ENCODE assay signal across 1 cellular context in the genomic region with DNA sequence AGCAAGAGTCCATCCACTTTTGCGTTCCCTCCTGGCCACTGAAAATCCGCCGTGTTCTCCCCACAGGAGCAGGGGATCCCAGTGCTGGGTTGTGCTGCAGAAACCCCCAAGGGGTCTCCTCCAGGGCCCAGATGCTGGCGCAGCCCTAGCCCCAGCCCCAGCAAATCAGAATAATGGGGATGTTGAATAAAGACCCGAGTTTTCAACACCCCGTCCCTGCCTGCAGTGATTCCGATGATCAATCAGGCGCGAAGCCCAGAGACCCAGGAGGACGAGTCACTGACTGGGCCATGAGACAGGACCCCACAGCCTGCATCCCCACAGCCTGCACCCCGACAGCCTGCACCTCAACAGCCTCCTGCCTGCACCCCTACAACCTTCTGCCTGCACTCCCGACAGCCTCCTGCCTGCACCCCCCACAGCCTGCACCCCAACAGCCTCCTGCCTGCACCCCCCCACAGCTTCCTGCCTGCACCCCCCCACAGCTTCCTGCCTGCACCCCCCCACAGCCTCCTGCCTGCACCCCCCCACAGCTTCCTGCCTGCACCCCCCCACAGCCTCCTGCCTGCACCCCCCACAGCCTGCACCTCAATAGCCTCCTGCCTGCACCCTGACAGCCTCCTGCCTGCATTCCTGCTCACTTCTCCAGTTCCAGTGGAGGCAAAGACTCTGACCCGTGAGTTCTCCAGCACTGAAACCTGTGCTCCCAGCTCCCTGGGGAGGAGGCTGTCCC.
TF ChIP-seq lines count a peak whose summit lies in the region.

No MANE protein-coding gene starts in this region.

TF ChIP-seq in GM23338, 12 proteins besides CTCF, POLR2A, EP300 and RAD21 (continued from another document):
- TF ChIP-seq, protein P1, sequence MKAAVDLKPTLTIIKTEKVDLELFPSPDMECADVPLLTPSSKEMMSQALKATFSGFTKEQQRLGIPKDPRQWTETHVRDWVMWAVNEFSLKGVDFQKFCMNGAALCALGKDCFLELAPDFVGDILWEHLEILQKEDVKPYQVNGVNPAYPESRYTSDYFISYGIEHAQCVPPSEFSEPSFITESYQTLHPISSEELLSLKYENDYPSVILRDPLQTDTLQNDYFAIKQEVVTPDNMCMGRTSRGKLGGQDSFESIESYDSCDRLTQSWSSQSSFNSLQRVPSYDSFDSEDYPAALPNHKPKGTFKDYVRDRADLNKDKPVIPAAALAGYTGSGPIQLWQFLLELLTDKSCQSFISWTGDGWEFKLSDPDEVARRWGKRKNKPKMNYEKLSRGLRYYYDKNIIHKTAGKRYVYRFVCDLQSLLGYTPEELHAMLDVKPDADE (IDR thresholded peaks at IDR 0.05), result no peak
- TF ChIP-seq ZNF331 (CRISPR knock-in tag; IDR thresholded peaks at IDR 0.05; ENCODE audit: low read depth) (no peak), JUNB (IDR thresholded peaks at IDR 0.05; ENCODE audit: unreplicated experiment) (no peak), NANOG (IDR thresholded peaks at IDR 0.05; ENCODE audit: borderline replicate concordance) (no peak), ZNF114 (CRISPR knock-in tag; IDR thresholded peaks at IDR 0.05) (no peak), STAT1 (IDR thresholded peaks at IDR 0.05; ENCODE audit: unreplicated experiment) (no peak), EZH2phosphoT487 (IDR thresholded peaks at IDR 0.05; ENCODE audit: unreplicated experiment) (no peak), EZH2 (IDR thresholded peaks at IDR 0.05; ENCODE audit: low read depth, unreplicated experiment) (no peak)
- TF ChIP-seq, protein P2, sequence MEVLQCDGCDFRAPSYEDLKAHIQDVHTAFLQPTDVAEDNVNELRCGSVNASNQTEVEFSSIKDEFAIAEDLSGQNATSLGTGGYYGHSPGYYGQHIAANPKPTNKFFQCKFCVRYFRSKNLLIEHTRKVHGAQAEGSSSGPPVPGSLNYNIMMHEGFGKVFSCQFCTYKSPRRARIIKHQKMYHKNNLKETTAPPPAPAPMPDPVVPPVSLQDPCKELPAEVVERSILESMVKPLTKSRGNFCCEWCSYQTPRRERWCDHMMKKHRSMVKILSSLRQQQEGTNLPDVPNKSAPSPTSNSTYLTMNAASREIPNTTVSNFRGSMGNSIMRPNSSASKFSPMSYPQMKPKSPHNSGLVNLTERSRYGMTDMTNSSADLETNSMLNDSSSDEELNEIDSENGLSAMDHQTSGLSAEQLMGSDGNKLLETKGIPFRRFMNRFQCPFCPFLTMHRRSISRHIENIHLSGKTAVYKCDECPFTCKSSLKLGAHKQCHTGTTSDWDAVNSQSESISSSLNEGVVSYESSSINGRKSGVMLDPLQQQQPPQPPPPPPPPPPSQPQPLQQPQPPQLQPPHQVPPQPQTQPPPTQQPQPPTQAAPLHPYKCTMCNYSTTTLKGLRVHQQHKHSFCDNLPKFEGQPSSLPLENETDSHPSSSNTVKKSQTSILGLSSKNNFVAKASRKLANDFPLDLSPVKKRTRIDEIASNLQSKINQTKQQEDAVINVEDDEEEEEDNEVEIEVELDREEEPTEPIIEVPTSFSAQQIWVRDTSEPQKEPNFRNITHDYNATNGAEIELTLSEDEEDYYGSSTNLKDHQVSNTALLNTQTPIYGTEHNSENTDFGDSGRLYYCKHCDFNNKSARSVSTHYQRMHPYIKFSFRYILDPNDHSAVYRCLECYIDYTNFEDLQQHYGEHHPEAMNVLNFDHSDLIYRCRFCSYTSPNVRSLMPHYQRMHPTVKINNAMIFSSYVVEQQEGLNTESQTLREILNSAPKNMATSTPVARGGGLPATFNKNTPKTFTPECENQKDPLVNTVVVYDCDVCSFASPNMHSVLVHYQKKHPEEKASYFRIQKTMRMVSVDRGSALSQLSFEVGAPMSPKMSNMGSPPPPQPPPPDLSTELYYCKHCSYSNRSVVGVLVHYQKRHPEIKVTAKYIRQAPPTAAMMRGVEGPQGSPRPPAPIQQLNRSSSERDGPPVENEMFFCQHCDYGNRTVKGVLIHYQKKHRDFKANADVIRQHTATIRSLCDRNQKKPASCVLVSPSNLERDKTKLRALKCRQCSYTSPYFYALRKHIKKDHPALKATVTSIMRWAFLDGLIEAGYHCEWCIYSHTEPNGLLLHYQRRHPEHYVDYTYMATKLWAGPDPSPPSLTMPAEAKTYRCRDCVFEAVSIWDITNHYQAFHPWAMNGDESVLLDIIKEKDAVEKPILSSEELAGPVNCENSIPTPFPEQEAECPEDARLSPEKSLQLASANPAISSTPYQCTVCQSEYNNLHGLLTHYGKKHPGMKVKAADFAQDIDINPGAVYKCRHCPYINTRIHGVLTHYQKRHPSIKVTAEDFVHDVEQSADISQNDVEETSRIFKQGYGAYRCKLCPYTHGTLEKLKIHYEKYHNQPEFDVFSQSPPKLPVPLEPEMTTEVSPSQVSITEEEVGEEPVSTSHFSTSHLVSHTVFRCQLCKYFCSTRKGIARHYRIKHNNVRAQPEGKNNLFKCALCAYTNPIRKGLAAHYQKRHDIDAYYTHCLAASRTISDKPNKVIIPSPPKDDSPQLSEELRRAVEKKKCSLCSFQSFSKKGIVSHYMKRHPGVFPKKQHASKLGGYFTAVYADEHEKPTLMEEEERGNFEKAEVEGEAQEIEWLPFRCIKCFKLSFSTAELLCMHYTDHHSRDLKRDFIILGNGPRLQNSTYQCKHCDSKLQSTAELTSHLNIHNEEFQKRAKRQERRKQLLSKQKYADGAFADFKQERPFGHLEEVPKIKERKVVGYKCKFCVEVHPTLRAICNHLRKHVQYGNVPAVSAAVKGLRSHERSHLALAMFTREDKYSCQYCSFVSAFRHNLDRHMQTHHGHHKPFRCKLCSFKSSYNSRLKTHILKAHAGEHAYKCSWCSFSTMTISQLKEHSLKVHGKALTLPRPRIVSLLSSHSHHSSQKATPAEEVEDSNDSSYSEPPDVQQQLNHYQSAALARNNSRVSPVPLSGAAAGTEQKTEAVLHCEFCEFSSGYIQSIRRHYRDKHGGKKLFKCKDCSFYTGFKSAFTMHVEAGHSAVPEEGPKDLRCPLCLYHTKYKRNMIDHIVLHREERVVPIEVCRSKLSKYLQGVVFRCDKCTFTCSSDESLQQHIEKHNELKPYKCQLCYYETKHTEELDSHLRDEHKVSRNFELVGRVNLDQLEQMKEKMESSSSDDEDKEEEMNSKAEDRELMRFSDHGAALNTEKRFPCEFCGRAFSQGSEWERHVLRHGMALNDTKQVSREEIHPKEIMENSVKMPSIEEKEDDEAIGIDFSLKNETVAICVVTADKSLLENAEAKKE (CRISPR knock-in tag; IDR thresholded peaks at IDR 0.05), result no peak
